1 cellular context compared by ENCODE assay signal in the genomic region with DNA sequence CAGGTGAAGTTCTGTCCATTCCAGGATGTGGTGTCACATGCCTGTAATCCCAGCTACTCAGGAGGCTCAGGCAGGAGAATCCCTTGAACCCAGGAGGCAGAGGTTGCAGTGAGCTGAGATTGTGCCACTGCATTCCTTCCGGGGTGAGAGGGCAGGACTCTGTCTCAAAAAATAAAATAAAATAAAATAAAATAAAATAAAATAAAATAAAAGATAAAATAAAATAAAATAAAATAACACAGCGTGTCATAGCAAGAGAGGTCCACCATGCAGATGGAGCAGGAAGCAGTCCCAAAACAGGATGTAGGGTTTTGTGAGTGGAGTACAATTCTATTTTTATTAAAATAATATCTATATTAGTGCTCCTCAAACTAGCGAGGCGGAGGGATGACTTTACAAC.
DNase-seq lines count a peak whose midpoint lies in the region; ATAC-seq and TF ChIP-seq lines count a peak whose summit lies in the region.
"Not testable (repeated sequence)": the region's sequence is repeated elsewhere in the genome, so short reads cannot be mapped to it uniquely, and the experiment has no call there.

No MANE protein-coding gene starts in this region.

- POLR2A ChIA-PET in WTC11 (lab: Charles Lee), result not testable (repeated sequence)

- TF ChIP-seq CTCF in WTC11 (IDR thresholded peaks at IDR 0.05), result not testable (repeated sequence)

- CTCF ChIA-PET in WTC11 (lab: Charles Lee), result not testable (repeated sequence)

- H3K4me3 Mint-ChIP-seq in WTC11, result not testable (repeated sequence)

- ATAC-seq in WTC11, result not testable (repeated sequence)

- H3K36me3 Mint-ChIP-seq in WTC11, result peaks cover 12% of the 10 kb centered on the region

- H3K4me1 Mint-ChIP-seq in WTC11, result not testable (repeated sequence)

- DNase-seq in WTC11 (ENCODE audit: low spot score), result not testable (repeated sequence)

- H3K27ac Mint-ChIP-seq in WTC11, result not testable (repeated sequence)

- peaks cover 28% of the 10 kb centered on the region for H3K9me3 Mint-ChIP-seq in WTC11

- not testable (repeated sequence) for H3K27me3 Mint-ChIP-seq in WTC11 (ENCODE audit: low read depth)

TF ChIP-seq in WTC11, 78 proteins besides CTCF, POLR2A, EP300 and RAD21:
- TF ChIP-seq HMGA2 (CRISPR knock-in tag; IDR thresholded peaks at IDR 0.05), result peak; percentile 95
